Comparison of ENCODE assay signal across 15 cellular contexts in genomic region chr2:184743096-184743495, GRCh38.
DNase-seq lines count a peak whose midpoint lies in the region; ATAC-seq and TF ChIP-seq lines count a peak whose summit lies in the region.
"Had no signal": no experiment of that assay in that cellular context is flagged by ENCODE, and none has a peak within 500 bp of the region (broad histone marks: within the 10 kb centered on the region; RNA-seq: fewer than 3 reads in every experiment).

No MANE protein-coding gene starts in this region.

- H3K4me3 ChIP-seq in fibroblast of lung (replicated peaks in 1 of 4; ENCODE audit: control extremely low read depth in 1 of 4, insufficient read depth in 1 of 4, low read depth in 3 of 4, low read length in 4 of 4), result no peak overlapping the region
- H3K4me3 ChIP-seq in tibial nerve, result no peak overlapping the region
- H3K4me3 ChIP-seq: HAP-1 had no signal

- no peaks in the 10 kb centered on the region for H3K79me2 ChIP-seq in fibroblast of lung (ENCODE audit: control insufficient read depth, insufficient read depth, low read length)

- H3K9me3 Mint-ChIP-seq in natural killer cell treated with Interleukin-12 subunit alpha and Interleukin-12 subunit beta and Interleukin-15 and Interleukin-18, amount 100 ng/mL, for 72 hours, result peaks cover 14% of the 10 kb centered on the region
- peaks cover 3% of the 10 kb centered on the region for H3K9me3 Mint-ChIP-seq in stimulated activated memory B cell treated with anti-CD40 and anti-IgM and Interleukin-4, amounts not matched to agents 10 μg/mL and 1 μg/mL and 100 μg/mL, for 72 hours

- no peak for TF ChIP-seq EP300 in tibial nerve (IDR thresholded peaks at IDR 0.05)

- 86 to 90% methylated on average over 1 of the region's 1 CpG for WGBS in tibial nerve, 2 donors

- DNase-seq in HCEC 1CT (peak; percentile 40), fibroblast of lung (ENCODE audit: low read depth in 2 of 2) (peak; percentile 7 to 56), hepatic stellate cell (ENCODE audit: low spot score) (peak; percentile 1), tibial nerve (ENCODE audit: low spot score in 2 of 2) (no peak)
- no peak for DNase-seq in natural killer cell treated with Interleukin-12 subunit alpha and Interleukin-12 subunit beta and Interleukin-15 and Interleukin-18, amount 100 ng/mL, for 72 hours (ENCODE audit: low spot score)
- DNase-seq: ACHN; BE2C; Caco-2; CD4-positive, alpha-beta T cell; GF-D8; KG1 had no signal

- H3K27ac ChIP-seq in fibroblast of lung (ENCODE audit: insufficient read depth, low read length) (no peak overlapping the region), tibial nerve (no peak overlapping the region)
- H3K27ac ChIP-seq: C4-2B had no signal

- H3K27me3 Mint-ChIP-seq in natural killer cell treated with Interleukin-12 subunit alpha and Interleukin-12 subunit beta and Interleukin-15 and Interleukin-18, amount 100 ng/mL, for 72 hours, result no peaks in the 10 kb centered on the region
- H3K27me3 Mint-ChIP-seq in stimulated activated memory B cell treated with anti-CD40 and anti-IgM and Interleukin-4, amounts not matched to agents 10 μg/mL and 1 μg/mL and 100 μg/mL, for 72 hours, result no peaks in the 10 kb centered on the region
- H3K27me3 Mint-ChIP-seq: CD4-positive, alpha-beta T cell had no signal

- no peak overlapping the region for H2AFZ ChIP-seq in fibroblast of lung (ENCODE audit: low read length)

- no peaks in the 10 kb centered on the region for H3K4me1 Mint-ChIP-seq in natural killer cell treated with Interleukin-12 subunit alpha and Interleukin-12 subunit beta and Interleukin-15 and Interleukin-18, amount 100 ng/mL, for 72 hours (ENCODE audit: low read depth in 2 of 2)
- no peaks in the 10 kb centered on the region for H3K4me1 Mint-ChIP-seq in stimulated activated memory B cell treated with anti-CD40 and anti-IgM and Interleukin-4, amounts not matched to agents 10 μg/mL and 1 μg/mL and 100 μg/mL, for 72 hours

- H3K9me3 ChIP-seq in fibroblast of lung (ENCODE audit: control insufficient read depth, insufficient read depth, low read depth, low read length) (no peaks in the 10 kb centered on the region), tibial nerve (no peaks in the 10 kb centered on the region)
- H3K9me3 ChIP-seq: BE2C, Caco-2, HAP-1 had no signal

- H4K20me1 ChIP-seq in fibroblast of lung (ENCODE audit: control insufficient read depth, extremely low read depth, insufficient read depth, low read length), result no peaks in the 10 kb centered on the region

- H3K4me2 ChIP-seq in fibroblast of lung (ENCODE audit: extremely low read depth, insufficient read depth, low read length), result no peak overlapping the region

- no peak overlapping the region for H3K27ac Mint-ChIP-seq in natural killer cell treated with Interleukin-12 subunit alpha and Interleukin-12 subunit beta and Interleukin-15 and Interleukin-18, amount 100 ng/mL, for 72 hours
- no peak overlapping the region for H3K27ac Mint-ChIP-seq in stimulated activated memory B cell treated with anti-CD40 and anti-IgM and Interleukin-4, amounts not matched to agents 10 μg/mL and 1 μg/mL and 100 μg/mL, for 72 hours
- H3K27ac Mint-ChIP-seq: CD4-positive, alpha-beta T cell had no signal

- H3K4me1 ChIP-seq in fibroblast of lung (ENCODE audit: control insufficient read depth, extremely low read depth, insufficient read depth, low read length) (no peaks in the 10 kb centered on the region), tibial nerve (no peaks in the 10 kb centered on the region)
- H3K4me1 ChIP-seq: BE2C, Caco-2, HAP-1 had no signal

- no peak overlapping the region for H3K4me3 Mint-ChIP-seq in natural killer cell treated with Interleukin-12 subunit alpha and Interleukin-12 subunit beta and Interleukin-15 and Interleukin-18, amount 100 ng/mL, for 72 hours
- H3K4me3 Mint-ChIP-seq in stimulated activated memory B cell treated with anti-CD40 and anti-IgM and Interleukin-4, amounts not matched to agents 10 μg/mL and 1 μg/mL and 100 μg/mL, for 72 hours, result no peak overlapping the region
- H3K4me3 Mint-ChIP-seq: CD4-positive, alpha-beta T cell had no signal

- H3K27me3 ChIP-seq in fibroblast of lung (ENCODE audit: control insufficient read depth, insufficient read depth, low read length) (no peaks in the 10 kb centered on the region), tibial nerve (no peaks in the 10 kb centered on the region)
- H3K27me3 ChIP-seq: BE2C had no signal

- TF ChIP-seq CTCF in fibroblast of lung (conservative IDR thresholded peaks at IDR 0.05 in 1 of 2, IDR thresholded peaks at IDR 0.05 in 1 of 2; ENCODE audit: low read depth in 1 of 2, low read length in 2 of 2) (no peak), tibial nerve (IDR thresholded peaks at IDR 0.05) (no peak)

- no peak overlapping the region for H3K9ac ChIP-seq in fibroblast of lung (ENCODE audit: insufficient read depth, low read length)

- no peak for TF ChIP-seq POLR2A in tibial nerve (IDR thresholded peaks at IDR 0.05)

- no peaks in the 10 kb centered on the region for H3K36me3 ChIP-seq in fibroblast of lung (ENCODE audit: control insufficient read depth, insufficient read depth, low read length)
- no peaks in the 10 kb centered on the region for H3K36me3 ChIP-seq in tibial nerve
- H3K36me3 ChIP-seq: BE2C, HAP-1 had no signal

- H3K36me3 Mint-ChIP-seq in natural killer cell treated with Interleukin-12 subunit alpha and Interleukin-12 subunit beta and Interleukin-15 and Interleukin-18, amount 100 ng/mL, for 72 hours, result peaks cover 4% of the 10 kb centered on the region
- H3K36me3 Mint-ChIP-seq in stimulated activated memory B cell treated with anti-CD40 and anti-IgM and Interleukin-4, amounts not matched to agents 10 μg/mL and 1 μg/mL and 100 μg/mL, for 72 hours, result no peaks in the 10 kb centered on the region

- ATAC-seq in natural killer cell treated with Interleukin-12 subunit alpha and Interleukin-12 subunit beta and Interleukin-15 and Interleukin-18, amount 100 ng/mL, for 72 hours, result no peak
- ATAC-seq in stimulated activated memory B cell treated with anti-CD40 and anti-IgM and Interleukin-4, amounts not matched to agents 10 μg/mL and 1 μg/mL and 100 μg/mL, for 72 hours, result no peak
- ATAC-seq: HepG2 had no signal

Comparison
In these comparisons a context has a peak if more than half of its experiments do, and no peak if none do; other contexts are left out.
1. DNase-seq: peak in HCEC 1CT (single experiment), fibroblast of lung (2 of 2) and hepatic stellate cell (single experiment); none in natural killer cell treated with Interleukin-12 subunit alpha and Interleukin-12 subunit beta and Interleukin-15 and Interleukin-18, amount 100 ng/mL, for 72 hours (single experiment) and tibial nerve (0 of 2).